Comparison of ENCODE assay signal across 1 cellular context in the genomic region with DNA sequence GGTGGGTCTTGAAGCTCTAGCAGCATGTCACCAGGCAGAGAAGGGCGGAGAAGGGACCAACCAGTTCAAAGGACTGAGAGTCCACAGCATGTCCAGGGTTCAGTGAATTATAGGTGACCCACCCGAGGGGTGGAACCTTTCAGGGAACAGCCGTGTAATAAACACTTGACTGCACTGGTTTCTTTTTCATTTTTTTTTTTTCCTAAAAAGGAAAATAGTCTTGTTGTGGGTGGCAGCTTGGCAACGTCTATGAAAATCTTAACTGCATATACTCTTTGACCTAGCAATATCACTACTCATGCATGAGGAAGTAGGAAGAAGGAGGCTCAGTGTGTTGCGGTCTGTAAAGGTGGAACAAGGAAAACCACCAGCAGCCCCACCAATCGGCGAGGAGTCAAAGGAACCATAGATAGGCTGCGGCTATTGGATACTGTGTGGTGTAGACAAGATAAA.
A peak's percentile ranks its signal among the peaks of the same experiment; 100 is the strongest.
TF ChIP-seq lines count a peak whose summit lies in the region.

No MANE protein-coding gene starts in this region.

TF ChIP-seq in K562, 482 proteins besides CTCF, POLR2A, EP300 and RAD21:
- no peak for TF ChIP-seq TCF7L2 (IDR thresholded peaks at IDR 0.05; ENCODE audit: low read depth, low read length)
- TF ChIP-seq GABPB1 (CRISPR knock-in tag; IDR thresholded peaks at IDR 0.05): peak; percentile 41; the same call in 1 of the 2 replicates
- TF ChIP-seq ESRRA (IDR thresholded peaks at IDR 0.05; ENCODE audit: borderline replicate concordance, low read depth): peak; percentile 13; the same call in 1 of the 2 replicates
- peak; percentile 46 for TF ChIP-seq TBP (optimal IDR thresholded peaks at IDR 0.05; ENCODE audit: low read depth, low read length)
- TF ChIP-seq OTX1 (CRISPR knock-in tag; IDR thresholded peaks at IDR 0.05): no peak
